Comparison of ENCODE assay signal across 11 cellular contexts in the genomic region with DNA sequence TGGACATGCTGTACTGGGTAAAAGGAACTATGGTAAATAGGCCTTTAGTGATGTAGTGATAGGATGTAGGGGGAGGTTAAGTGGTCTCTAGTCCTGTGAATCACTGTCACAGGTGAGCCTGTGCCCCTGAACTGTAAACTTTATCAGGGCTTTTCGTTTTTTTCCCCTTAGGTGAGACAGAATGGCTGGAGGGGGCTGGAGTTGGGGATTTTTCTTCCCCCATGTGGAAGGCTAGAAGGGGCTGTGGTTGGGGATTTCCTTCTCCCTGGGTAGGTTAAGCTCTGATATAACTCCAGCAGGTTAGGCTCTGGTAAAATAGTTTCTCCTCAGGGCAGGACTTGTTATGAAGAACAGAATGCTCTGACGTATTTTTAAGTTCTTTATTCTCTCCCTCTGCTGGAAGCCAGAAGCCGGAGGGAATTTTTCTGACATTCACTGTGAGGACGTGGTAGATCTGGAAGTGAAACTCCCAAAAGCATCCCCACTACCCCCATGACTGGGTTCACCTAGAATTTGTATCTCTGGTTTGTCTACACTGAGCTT. TPM values are rescaled to one million over a fixed set of nuclear protein-coding genes. Genes with fewer than 3 reads are reported as not detected.
A peak's percentile ranks its signal among the peaks of the same experiment; 100 is the strongest.
DNase-seq lines count a peak whose midpoint lies in the region; ATAC-seq and TF ChIP-seq lines count a peak whose summit lies in the region.
"Had no signal": no experiment of that assay in that cellular context is flagged by ENCODE, and none has a peak within 500 bp of the region (broad histone marks: within the 10 kb centered on the region; RNA-seq: fewer than 3 reads in every experiment).

No MANE protein-coding gene starts in this region.

- H3K9me3 ChIP-seq in neural progenitor cell (ENCODE audit: low read depth): no peaks in the 10 kb centered on the region

- no peak for TF ChIP-seq CTCF in neural progenitor cell (IDR thresholded peaks at IDR 0.05)

- peaks cover 55% of the 10 kb centered on the region for H3K79me2 ChIP-seq in neural progenitor cell (ENCODE audit: low read depth)

- H4K20me1 ChIP-seq in neural progenitor cell (ENCODE audit: low read depth): peaks cover 16% of the 10 kb centered on the region

- ATAC-seq in GM18508 (IDR thresholded peaks at IDR 0.05; ENCODE audit: insufficient read depth, unreplicated experiment) (peak; percentile 55), GM21390 (IDR thresholded peaks at IDR 0.05; ENCODE audit: unreplicated experiment) (peak; percentile 60), HG03045 (IDR thresholded peaks at IDR 0.05; ENCODE audit: unreplicated experiment) (peak; percentile 71), HG03469 (IDR thresholded peaks at IDR 0.05; ENCODE audit: unreplicated experiment) (no peak)
- ATAC-seq in central memory CD8-positive, alpha-beta T cell (replicated peaks; ENCODE audit: extremely low read depth, poor library complexity, severe bottlenecking): no peak

- H3K4me2 ChIP-seq in neural progenitor cell: no peak overlapping the region

- peaks cover 42% of the 10 kb centered on the region for H3K36me3 Mint-ChIP-seq in central memory CD8-positive, alpha-beta T cell (ENCODE audit: insufficient read depth)
- H3K36me3 Mint-ChIP-seq in neural progenitor cell: peaks cover 53% of the 10 kb centered on the region

- H3K4me1 Mint-ChIP-seq in central memory CD8-positive, alpha-beta T cell: peaks cover 61% of the 10 kb centered on the region
- no peaks in the 10 kb centered on the region for H3K4me1 Mint-ChIP-seq in neural progenitor cell

- no peak overlapping the region for H3K4me3 Mint-ChIP-seq in central memory CD8-positive, alpha-beta T cell
- no peak overlapping the region for H3K4me3 Mint-ChIP-seq in neural progenitor cell
- H3K4me3 Mint-ChIP-seq: activated naive CD8-positive, alpha-beta T cell treated with anti-CD3 and anti-CD28 coated beads, Interleukin-2, amount 10 ng/mL, durations not matched to agents 7 days and 5 days had no signal

- H2AFZ ChIP-seq in neural progenitor cell (replicated peaks): no peak overlapping the region

- H3F3A ChIP-seq in neural progenitor cell (ENCODE audit: low read depth): no peaks in the 10 kb centered on the region

- H3K9ac ChIP-seq in neural progenitor cell: no peak overlapping the region

- H3K4me1 ChIP-seq in neural progenitor cell: no peaks in the 10 kb centered on the region

- H3K27me3 ChIP-seq in neural progenitor cell: no peaks in the 10 kb centered on the region

- DNase-seq in central memory CD8-positive, alpha-beta T cell (ENCODE audit: low spot score in 2 of 2): no peak
- DNase-seq in NCI-H2196 treated with DMSO at 0.1 percent for 48 hours (lab: John Stamatoyannopoulos, UW; ENCODE audit: unreplicated experiment): no peak
- DNase-seq in neural progenitor cell (ENCODE audit: low spot score): no peak
- no peak for DNase-seq in germinal center (ENCODE audit: low spot score)
- DNase-seq: activated CD4-positive, CD25-positive, alpha-beta regulatory T cell treated with anti-CD3 and anti-CD28 coated beads, Interleukin-2, amount 50 U/mL, for 72 hours; activated naive CD8-positive, alpha-beta T cell treated with anti-CD3 and anti-CD28 coated beads, Interleukin-2, amount 10 ng/mL, durations not matched to agents 7 days and 5 days; Right ventricle myocardium superior had no signal

- H3K27me3 Mint-ChIP-seq in central memory CD8-positive, alpha-beta T cell: no peaks in the 10 kb centered on the region
- no peaks in the 10 kb centered on the region for H3K27me3 Mint-ChIP-seq in neural progenitor cell (ENCODE audit: insufficient read depth, low read depth)
- H3K27me3 Mint-ChIP-seq: activated naive CD8-positive, alpha-beta T cell treated with anti-CD3 and anti-CD28 coated beads, Interleukin-2, amount 10 ng/mL, durations not matched to agents 7 days and 5 days had no signal

- no peak overlapping the region for H3K27ac ChIP-seq in neural progenitor cell

- H3K4me3 ChIP-seq in neural progenitor cell: no peak overlapping the region

- H3K9me3 Mint-ChIP-seq in central memory CD8-positive, alpha-beta T cell: no peaks in the 10 kb centered on the region
- peaks cover 12% of the 10 kb centered on the region for H3K9me3 Mint-ChIP-seq in neural progenitor cell

- peak overlapping the region; percentile 12 for H3K27ac Mint-ChIP-seq in central memory CD8-positive, alpha-beta T cell (ENCODE audit: low read depth)
- H3K27ac Mint-ChIP-seq in neural progenitor cell: no peak overlapping the region
- H3K27ac Mint-ChIP-seq: activated naive CD8-positive, alpha-beta T cell treated with anti-CD3 and anti-CD28 coated beads, Interleukin-2, amount 10 ng/mL, durations not matched to agents 7 days and 5 days had no signal

- H3K36me3 ChIP-seq in neural progenitor cell: peaks cover 48% of the 10 kb centered on the region

RNA-seq across cellular contexts. Expression of a gene that starts 28.5 kb away (rescaled TPM):
- 44.0 and 51.6 TPM in 2 replicates for total RNA-seq in neural progenitor cell (ENCODE audit: low replicate concordance)

RNA-seq across cellular contexts. Expression of a gene that starts 39.7 kb away (rescaled TPM):
- total RNA-seq in neural progenitor cell (ENCODE audit: low replicate concordance): 236 and 308 TPM in 2 replicates

Comparison
In these comparisons a context has a peak if more than half of its experiments do, and no peak if none do; other contexts are left out.
1. ATAC-seq: peak in GM18508 (single experiment), GM21390 (single experiment) and HG03045 (single experiment); none in central memory CD8-positive, alpha-beta T cell (single experiment) and HG03469 (single experiment).